34 cellular contexts compared by ENCODE assay signal in the genomic region with DNA sequence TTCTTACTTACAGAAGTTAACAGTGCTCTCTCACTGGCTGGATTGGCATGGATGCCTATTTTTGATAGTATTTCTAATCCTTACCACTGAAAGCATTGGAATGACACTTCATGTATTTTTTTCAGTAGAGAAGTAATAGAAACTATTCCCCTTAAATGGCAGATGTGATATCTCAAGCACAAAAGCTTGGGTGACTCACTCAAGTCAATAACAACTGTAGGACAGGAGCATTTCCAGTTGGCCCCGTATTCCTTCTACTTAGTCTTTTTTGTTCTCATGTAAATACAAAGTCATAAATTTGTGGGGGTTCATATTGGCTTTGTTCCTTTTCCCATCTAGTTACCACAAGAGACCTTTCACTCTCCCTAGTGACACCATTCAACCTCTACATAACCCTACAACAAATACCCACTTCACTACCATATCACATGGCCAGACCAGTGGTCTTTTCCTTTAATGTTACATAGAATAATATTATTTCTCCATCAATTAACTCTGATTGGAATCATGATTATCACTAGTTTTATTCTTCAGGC.
DNase-seq lines count a peak whose midpoint lies in the region; ATAC-seq, FAIRE-seq and TF ChIP-seq lines count a peak whose summit lies in the region.
"Had no signal": no experiment of that assay in that cellular context is flagged by ENCODE, and none has a peak within 500 bp of the region (broad histone marks: within the 10 kb centered on the region; RNA-seq: fewer than 3 reads in every experiment).

No MANE protein-coding gene starts in this region.

- DNase-seq in IMR-90 (peak; percentile 66), bronchial epithelial cell (ENCODE audit: low read depth) (peak; percentile 27), sigmoid colon (no peak), suprapubic skin (ENCODE audit: low spot score in 2 of 2) (no peak), NCI-H82 treated with DMSO at 0.1 percent for 48 hours (lab: John Stamatoyannopoulos, UW; ENCODE audit: unreplicated experiment) (no peak)
- no peak for DNase-seq in activated naive CD4-positive, alpha-beta T cell treated with anti-CD3 and anti-CD28 coated beads, Interleukin-2, amount 10 ng/mL, durations not matched to agents 7 days and 5 days
- no peak for DNase-seq in activated CD4-positive, alpha-beta T cell treated with anti-CD3 and anti-CD28 coated beads for 48 hours
- DNase-seq: activated B cell treated with CpG ODN at 0.5 μM for 24 hours; activated CD4-positive, alpha-beta T cell treated with anti-CD3 and anti-CD28 coated beads, Interleukin-2, amount 50 U/mL, for 1 hour; activated effector memory CD4-positive, alpha-beta T cell treated with anti-CD3 and anti-CD28 coated beads, Interleukin-2, amount 50 U/mL, for 16 hours; activated T-cell treated with anti-CD3 and anti-CD28 coated beads, Interleukin-2, amount 50 U/mL, for 1 hour; C1 segment of cervical spinal cord; COR-L47; DND-41; endodermal cell; GF-D8; GM23248; hypothalamus; immature natural killer cell; left cardiac atrium; mesendoderm; naive thymus-derived CD4-positive, alpha-beta T cell; NCI-H1048; NCI-H187; NCI-H2171 treated with DMSO at 0.1 percent for 48 hours; NCI-H510A; RPMI8226; SK-N-SH; upper lobe of right lung had no signal

- 0 out of 2 replicates have a peak overlapping the region, but pooled peaks have one; percentile 19 for H2AK5ac ChIP-seq in IMR-90 (ENCODE audit: low read depth, low read length)

- peak overlapping the region; percentile 87 for H3K18ac ChIP-seq in IMR-90 (ENCODE audit: low read depth, low read length)

- no peak overlapping the region for H2AK9ac ChIP-seq in IMR-90 (replicated peaks; ENCODE audit: low read depth, low read length, poor library complexity)

- intact Hi-C loops in IMR-90 (cut with micrococcal nuclease) (no loop called here), sigmoid colon (cut with DNase I) (no loop called here)

- no peaks in the 10 kb centered on the region for H3K9me3 ChIP-seq in IMR-90 (ENCODE audit: control insufficient read depth, insufficient read depth, low read length)
- no peaks in the 10 kb centered on the region for H3K9me3 ChIP-seq in gastroesophageal sphincter
- H3K9me3 ChIP-seq in sigmoid colon, result no peaks in the 10 kb centered on the region
- no peaks in the 10 kb centered on the region for H3K9me3 ChIP-seq in suprapubic skin
- H3K9me3 ChIP-seq: SK-N-SH, upper lobe of right lung had no signal

- no peak overlapping the region for H3K4me3 ChIP-seq in IMR-90 (ENCODE audit: insufficient read depth, low read depth, low read length)
- H3K4me3 ChIP-seq in bronchial epithelial cell (ENCODE audit: low read depth, low read length), result no peak overlapping the region
- no peak overlapping the region for H3K4me3 ChIP-seq in gastroesophageal sphincter
- no peak overlapping the region for H3K4me3 ChIP-seq in sigmoid colon
- no peak overlapping the region for H3K4me3 ChIP-seq in suprapubic skin
- H3K4me3 ChIP-seq: GM23248, skin epidermis, upper lobe of right lung had no signal

- ATAC-seq in IMR-90 (ENCODE audit: low read depth) (peak; percentile 17), gastroesophageal sphincter (peak; percentile 48)
- ATAC-seq: naive thymus-derived CD4-positive, alpha-beta T cell; upper lobe of right lung had no signal

- H3K4me1 Mint-ChIP-seq in activated naive CD4-positive, alpha-beta T cell treated with anti-CD3 and anti-CD28 coated beads, Interleukin-2, amount 10 ng/mL, durations not matched to agents 7 days and 5 days, result no peaks in the 10 kb centered on the region
- H3K4me1 Mint-ChIP-seq: activated B cell treated with CpG ODN at 0.5 μM for 24 hours; central memory CD8-positive, alpha-beta T cell; endodermal cell; immature natural killer cell; naive thymus-derived CD4-positive, alpha-beta T cell; stimulated activated memory B cell treated with anti-CD40 and anti-IgM and Interleukin-4, amounts not matched to agents 10 μg/mL and 1 μg/mL and 100 μg/mL, for 72 hours had no signal

- H4K8ac ChIP-seq in IMR-90 (ENCODE audit: low read depth in 2 of 2, low read length in 2 of 2), result no peak overlapping the region

- WGBS in IMR-90 (ENCODE audit: extremely low coverage in 2 of 2, insufficient read length in 1 of 2), 2 experiments, result no CpG with 5 or more reads among the region's 1 CpG
- WGBS in gastroesophageal sphincter (ENCODE audit: low coverage in 1 of 2), 2 donors, result 32 to 33% methylated on average over 1 of the region's 1 CpG
- 68 to 76% methylated on average over 1 of the region's 1 CpG for WGBS in sigmoid colon, 2 donors
- 70% methylated on average over 1 of the region's 1 CpG for WGBS in suprapubic skin

- H2BK20ac ChIP-seq in IMR-90 (ENCODE audit: low read depth, low read length), result peak overlapping the region; percentile 20; the same call in 1 of the 2 replicates

- no peak overlapping the region for H3K4me3 Mint-ChIP-seq in activated naive CD4-positive, alpha-beta T cell treated with anti-CD3 and anti-CD28 coated beads, Interleukin-2, amount 10 ng/mL, durations not matched to agents 7 days and 5 days
- H3K4me3 Mint-ChIP-seq: activated B cell treated with CpG ODN at 0.5 μM for 24 hours; central memory CD8-positive, alpha-beta T cell; dendritic cell treated with granulocyte-macrophage colony-stimulating factor and Interleukin-4, amounts not matched to agents 40 ng/mL and 50 ng/mL, for 4 days; endodermal cell; immature natural killer cell; naive thymus-derived CD4-positive, alpha-beta T cell; stimulated activated memory B cell treated with anti-CD40 and anti-IgM and Interleukin-4, amounts not matched to agents 10 μg/mL and 1 μg/mL and 100 μg/mL, for 72 hours had no signal

- TF ChIP-seq POLR2A in IMR-90 (IDR thresholded peaks at IDR 0.05; ENCODE audit: low read depth, low read length), result no peak
- no peak for TF ChIP-seq POLR2A in gastroesophageal sphincter (IDR thresholded peaks at IDR 0.05)
- no peak for TF ChIP-seq POLR2A in sigmoid colon (IDR thresholded peaks at IDR 0.05)
- TF ChIP-seq POLR2A in suprapubic skin (IDR thresholded peaks at IDR 0.05), result no peak

- in situ Hi-C loops in IMR-90 (cut with MboI; ENCODE audit: low sequenced_read_pairs), result no loop called here

- H3K56ac ChIP-seq in IMR-90 (ENCODE audit: extremely low read depth, insufficient read depth, low read length), result no peak overlapping the region

- peak overlapping the region; percentile 15; the same call in 1 of the 2 replicates for H3K4ac ChIP-seq in IMR-90 (ENCODE audit: low read depth, low read length)

- no peaks in the 10 kb centered on the region for H3K9me3 Mint-ChIP-seq in activated naive CD4-positive, alpha-beta T cell treated with anti-CD3 and anti-CD28 coated beads, Interleukin-2, amount 10 ng/mL, durations not matched to agents 7 days and 5 days
- H3K9me3 Mint-ChIP-seq: activated B cell treated with CpG ODN at 0.5 μM for 24 hours; central memory CD8-positive, alpha-beta T cell; dendritic cell treated with granulocyte-macrophage colony-stimulating factor and Interleukin-4, amounts not matched to agents 40 ng/mL and 50 ng/mL, for 4 days; endodermal cell; immature natural killer cell; naive thymus-derived CD4-positive, alpha-beta T cell; stimulated activated memory B cell treated with anti-CD40 and anti-IgM and Interleukin-4, amounts not matched to agents 10 μg/mL and 1 μg/mL and 100 μg/mL, for 72 hours had no signal

- dilution Hi-C loops in IMR-90 (cut with HindIII; ENCODE audit: low sequenced_read_pairs, unreplicated experiment), result no loop called here

- H3K27me3 Mint-ChIP-seq in activated naive CD4-positive, alpha-beta T cell treated with anti-CD3 and anti-CD28 coated beads, Interleukin-2, amount 10 ng/mL, durations not matched to agents 7 days and 5 days, result no peaks in the 10 kb centered on the region
- H3K27me3 Mint-ChIP-seq: activated B cell treated with CpG ODN at 0.5 μM for 24 hours; central memory CD8-positive, alpha-beta T cell; dendritic cell treated with granulocyte-macrophage colony-stimulating factor and Interleukin-4, amounts not matched to agents 40 ng/mL and 50 ng/mL, for 4 days; stimulated activated memory B cell treated with anti-CD40 and anti-IgM and Interleukin-4, amounts not matched to agents 10 μg/mL and 1 μg/mL and 100 μg/mL, for 72 hours had no signal

- H2AFZ ChIP-seq in IMR-90 (replicated peaks; ENCODE audit: low read length, poor library complexity), result no peak overlapping the region
- H2AFZ ChIP-seq: GM23248 had no signal

- CTCF ChIA-PET in IMR-90 (lab: Yijun Ruan, JAX), result no interaction called here
- CTCF ChIA-PET in activated naive CD4-positive, alpha-beta T cell treated with anti-CD3 and anti-CD28 coated beads, Interleukin-2, amount 10 ng/mL, durations not matched to agents 7 days and 5 days (lab: Charles Lee), result no interaction called here

- H3K27me3 ChIP-seq in IMR-90 (ENCODE audit: control insufficient read depth, insufficient read depth, low read length), result no peaks in the 10 kb centered on the region
- H3K27me3 ChIP-seq in bronchial epithelial cell (ENCODE audit: control insufficient read depth, insufficient read depth, low read length), result no peaks in the 10 kb centered on the region
- no peaks in the 10 kb centered on the region for H3K27me3 ChIP-seq in gastroesophageal sphincter
- H3K27me3 ChIP-seq in sigmoid colon, result no peaks in the 10 kb centered on the region
- no peaks in the 10 kb centered on the region for H3K27me3 ChIP-seq in suprapubic skin
- H3K27me3 ChIP-seq: upper lobe of right lung had no signal

- H3K4me2 ChIP-seq in IMR-90 (ENCODE audit: low read depth, low read length), result no peak overlapping the region
- H3K4me2 ChIP-seq: SK-N-SH had no signal

- H4K20me1 ChIP-seq in IMR-90 (ENCODE audit: insufficient read depth, low read length), result no peaks in the 10 kb centered on the region

- FAIRE-seq in bronchial epithelial cell (lab: Jason Lieb, UNC), result no peak

- no peak overlapping the region for H2BK5ac ChIP-seq in IMR-90 (ENCODE audit: low read depth, low read length, poor library complexity, severe bottlenecking)

- H3K27ac ChIP-seq in IMR-90 (ENCODE audit: insufficient read depth, low read length) (peak overlapping the region; percentile 63; the same call in 1 of the 2 replicates), gastroesophageal sphincter (peak overlapping the region; percentile 49 to 89 (median 76)), sigmoid colon (peak overlapping the region; percentile 69 to 89 (median 84)), suprapubic skin (no peak overlapping the region)
- H3K27ac ChIP-seq: GM23248, upper lobe of right lung had no signal

- H3K14ac ChIP-seq in IMR-90 (replicated peaks; ENCODE audit: low read depth, low read length), result no peak overlapping the region

- H3K4me1 ChIP-seq in IMR-90 (ENCODE audit: control insufficient read depth, insufficient read depth, low read length), result peaks cover 13% of the 10 kb centered on the region
- peaks cover 3 to 54% (median 10%) of the 10 kb centered on the region in 3 donors for H3K4me1 ChIP-seq in gastroesophageal sphincter
- H3K4me1 ChIP-seq in sigmoid colon, result peaks cover 3 to 60% (median 54%) of the 10 kb centered on the region in 4 donors
- H3K4me1 ChIP-seq in suprapubic skin, result peaks cover 29% of the 10 kb centered on the region

- 0 out of 3 replicates have a peak overlapping the region, but pooled peaks have one; percentile 15 for H2BK15ac ChIP-seq in IMR-90 (ENCODE audit: low read depth, low read length)

- H3K36me3 Mint-ChIP-seq in activated naive CD4-positive, alpha-beta T cell treated with anti-CD3 and anti-CD28 coated beads, Interleukin-2, amount 10 ng/mL, durations not matched to agents 7 days and 5 days, result no peaks in the 10 kb centered on the region
- H3K36me3 Mint-ChIP-seq: naive thymus-derived CD4-positive, alpha-beta T cell; stimulated activated memory B cell treated with anti-CD40 and anti-IgM and Interleukin-4, amounts not matched to agents 10 μg/mL and 1 μg/mL and 100 μg/mL, for 72 hours had no signal

- no peak overlapping the region for H3K23ac ChIP-seq in IMR-90 (ENCODE audit: low read depth, low read length)

- peak overlapping the region; percentile 70 for H4K5ac ChIP-seq in IMR-90 (ENCODE audit: low read depth, low read length)

- H3K9me1 ChIP-seq in IMR-90 (ENCODE audit: insufficient read depth, low read length), result no peaks in the 10 kb centered on the region

- POLR2A ChIA-PET in IMR-90 (lab: Charles Lee; ENCODE audit: unreplicated experiment), result no interaction called here

- no peaks in the 10 kb centered on the region for H3K36me3 ChIP-seq in IMR-90 (ENCODE audit: control insufficient read depth, insufficient read depth, low read length)
- H3K36me3 ChIP-seq in bronchial epithelial cell (ENCODE audit: control insufficient read depth, insufficient read depth, low read length), result no peaks in the 10 kb centered on the region
- H3K36me3 ChIP-seq in gastroesophageal sphincter, result no peaks in the 10 kb centered on the region
- H3K36me3 ChIP-seq in sigmoid colon, result no peaks in the 10 kb centered on the region
- H3K36me3 ChIP-seq in suprapubic skin, result no peaks in the 10 kb centered on the region
- H3K36me3 ChIP-seq: upper lobe of right lung had no signal

- H3K27ac Mint-ChIP-seq in activated naive CD4-positive, alpha-beta T cell treated with anti-CD3 and anti-CD28 coated beads, Interleukin-2, amount 10 ng/mL, durations not matched to agents 7 days and 5 days, result no peak overlapping the region
- H3K27ac Mint-ChIP-seq: activated B cell treated with CpG ODN at 0.5 μM for 24 hours; dendritic cell treated with granulocyte-macrophage colony-stimulating factor and Interleukin-4, amounts not matched to agents 40 ng/mL and 50 ng/mL, for 4 days; endodermal cell; immature natural killer cell; naive thymus-derived CD4-positive, alpha-beta T cell; stimulated activated memory B cell treated with anti-CD40 and anti-IgM and Interleukin-4, amounts not matched to agents 10 μg/mL and 1 μg/mL and 100 μg/mL, for 72 hours had no signal

- no peak overlapping the region for H4K91ac ChIP-seq in IMR-90 (ENCODE audit: insufficient read depth, low read depth, low read length)

- no peak for TF ChIP-seq EP300 in gastroesophageal sphincter (IDR thresholded peaks at IDR 0.05)
- no peak for TF ChIP-seq EP300 in sigmoid colon (IDR thresholded peaks at IDR 0.05)
- no peak for TF ChIP-seq EP300 in suprapubic skin (IDR thresholded peaks at IDR 0.05)

- no peaks in the 10 kb centered on the region for H3K79me1 ChIP-seq in IMR-90 (ENCODE audit: low read depth in 1 of 2, low read length in 2 of 2)

- TF ChIP-seq RAD21 in IMR-90 (IDR thresholded peaks at IDR 0.05; ENCODE audit: low read length), result no peak

- BruUV-seq in IMR-90 (replicated peaks; lab: Mats Ljungman, UMichigan), result no TSS peak

- H3K9ac ChIP-seq in IMR-90 (ENCODE audit: low read depth, low read length), result no peak overlapping the region
- H3K9ac ChIP-seq: GM23248, SK-N-SH had no signal

- no peak overlapping the region for H2BK120ac ChIP-seq in IMR-90 (ENCODE audit: low read depth, low read length)

- TF ChIP-seq CTCF in IMR-90 (conservative IDR thresholded peaks at IDR 0.05; ENCODE audit: low read depth, low read length) (no peak), bronchial epithelial cell (IDR thresholded peaks at IDR 0.05; ENCODE audit: insufficient read depth, low read length, severe bottlenecking) (no peak), gastroesophageal sphincter (IDR thresholded peaks at IDR 0.05) (no peak), sigmoid colon (IDR thresholded peaks at IDR 0.05) (no peak), suprapubic skin (IDR thresholded peaks at IDR 0.05) (no peak)

Comparison
In these comparisons a context has a peak if more than half of its experiments do, and no peak if none do; other contexts are left out.
1. DNase-seq: peak in IMR-90 (single experiment) and bronchial epithelial cell (single experiment); none in sigmoid colon (single experiment), suprapubic skin (0 of 2), activated naive CD4-positive, alpha-beta T cell treated with anti-CD3 and anti-CD28 coated beads, Interleukin-2, amount 10 ng/mL, durations not matched to agents 7 days and 5 days (single experiment), activated CD4-positive, alpha-beta T cell treated with anti-CD3 and anti-CD28 coated beads for 48 hours (single experiment) and NCI-H82 treated with DMSO at 0.1 percent for 48 hours (single experiment).